ENCODE assay signal across 8 cellular contexts in the genomic region with DNA sequence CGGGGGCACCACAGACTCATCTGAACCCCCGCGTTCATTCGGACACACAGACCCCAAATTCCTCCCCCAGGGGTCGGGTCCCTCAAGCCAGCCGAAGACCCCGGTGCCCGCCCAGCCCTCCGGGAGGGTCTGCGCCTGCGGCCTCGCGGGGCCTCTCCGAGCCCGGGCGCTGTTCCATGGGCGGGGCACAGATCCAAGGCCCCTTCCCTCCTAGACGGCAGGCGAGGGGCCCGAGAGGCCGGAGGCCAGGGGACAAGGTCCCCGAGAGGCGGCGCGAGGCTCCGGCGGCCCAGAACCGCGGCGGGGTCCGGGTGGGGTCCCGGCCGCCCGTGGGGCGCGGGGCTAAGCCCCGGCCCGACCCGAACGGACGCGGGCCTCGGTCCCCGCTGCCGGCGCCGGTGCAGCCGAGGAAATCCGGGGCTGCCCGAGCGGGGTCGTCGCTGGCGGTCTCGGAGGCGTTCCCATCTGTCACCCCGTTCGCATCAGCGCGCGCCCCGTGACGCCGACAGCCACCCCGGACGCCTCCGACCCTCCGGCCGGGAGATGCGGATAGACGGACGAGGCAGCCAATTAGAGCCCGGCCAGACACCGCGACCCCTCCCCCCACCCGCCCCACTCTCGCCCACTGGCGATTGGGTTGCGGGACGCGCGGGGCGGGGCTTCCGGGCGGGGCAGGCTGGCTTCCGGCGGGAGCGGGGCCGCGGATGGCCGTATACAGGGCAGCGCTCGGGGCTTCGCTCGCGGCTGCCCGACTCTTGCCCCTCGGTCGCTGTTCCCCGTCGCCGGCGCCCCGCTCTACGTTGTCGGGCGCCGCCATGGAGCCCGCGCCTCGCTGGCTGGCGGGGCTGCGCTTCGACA. TPM values are rescaled to one million over a fixed set of nuclear protein-coding genes. Genes with fewer than 3 reads are reported as not detected.
DNase-seq lines count a peak whose midpoint lies in the region; ATAC-seq and TF ChIP-seq lines count a peak whose summit lies in the region.

A gene with protein sequence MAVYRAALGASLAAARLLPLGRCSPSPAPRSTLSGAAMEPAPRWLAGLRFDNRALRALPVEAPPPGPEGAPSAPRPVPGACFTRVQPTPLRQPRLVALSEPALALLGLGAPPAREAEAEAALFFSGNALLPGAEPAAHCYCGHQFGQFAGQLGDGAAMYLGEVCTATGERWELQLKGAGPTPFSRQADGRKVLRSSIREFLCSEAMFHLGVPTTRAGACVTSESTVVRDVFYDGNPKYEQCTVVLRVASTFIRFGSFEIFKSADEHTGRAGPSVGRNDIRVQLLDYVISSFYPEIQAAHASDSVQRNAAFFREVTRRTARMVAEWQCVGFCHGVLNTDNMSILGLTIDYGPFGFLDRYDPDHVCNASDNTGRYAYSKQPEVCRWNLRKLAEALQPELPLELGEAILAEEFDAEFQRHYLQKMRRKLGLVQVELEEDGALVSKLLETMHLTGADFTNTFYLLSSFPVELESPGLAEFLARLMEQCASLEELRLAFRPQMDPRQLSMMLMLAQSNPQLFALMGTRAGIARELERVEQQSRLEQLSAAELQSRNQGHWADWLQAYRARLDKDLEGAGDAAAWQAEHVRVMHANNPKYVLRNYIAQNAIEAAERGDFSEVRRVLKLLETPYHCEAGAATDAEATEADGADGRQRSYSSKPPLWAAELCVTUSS (plus strand): TSS at position 679 of the 858 bp plus-strand sequence. CDS start 26 bp downstream, at position 705.

- H3K9me3 Mint-ChIP-seq in CD14-positive monocyte, result peaks cover 0 to 3% (median 0%) of the 10 kb centered on the region in 7 donors
- H3K9me3 Mint-ChIP-seq in mesothelial cell of epicardium, result peaks cover 6% of the 10 kb centered on the region

- peaks cover 7% of the 10 kb centered on the region for H3K4me1 ChIP-seq in NT2/D1 (ENCODE audit: insufficient read depth, insufficient read length)

- H3K36me3 Mint-ChIP-seq in CD14-positive monocyte (peaks cover 47 to 49% of the 10 kb centered on the region in 2 donors), mesothelial cell of epicardium (peaks cover 12% of the 10 kb centered on the region)

- in situ Hi-C loops in endometrial microvascular endothelial cells (cut with HindIII; ENCODE audit: inconsistent ontology term, low pct_unique_long_range_greater_than_20kb, low sequenced_read_pairs), result no loop called here

- H3K27me3 Mint-ChIP-seq in CD14-positive monocyte (ENCODE audit: low read depth in 3 of 3) (peaks cover 0 to 2% (median 2%) of the 10 kb centered on the region in 3 donors), mesothelial cell of epicardium (ENCODE audit: low read depth) (no peaks in the 10 kb centered on the region)

- H3K4me3 Mint-ChIP-seq in CD14-positive monocyte, result peak within 1 kb of the TSS; percentile 89 to 91
- peak within 1 kb of the TSS; percentile 80 for H3K4me3 Mint-ChIP-seq in mesothelial cell of epicardium

- H3K4me1 Mint-ChIP-seq in CD14-positive monocyte (peaks cover 41% of the 10 kb centered on the region), mesothelial cell of epicardium (peaks cover 16% of the 10 kb centered on the region)

- H3K9ac ChIP-seq in NT2/D1 (ENCODE audit: insufficient read length, low read depth), result peak within 1 kb of the TSS; percentile 89

- peak within 1 kb of the TSS; percentile 81 for H3K4me3 ChIP-seq in NT2/D1 (ENCODE audit: insufficient read length, low read depth)

- no peaks in the 10 kb centered on the region for H3K9me3 ChIP-seq in NT2/D1 (ENCODE audit: insufficient read depth, low read length)

- intact Hi-C loops in CD14-positive monocyte (cut with micrococcal nuclease), result loop anchor here (1.0 to 10.0 kb wide), 4 partner anchors 9 to 276 kb away; partner anchors contain the start of gene TRABD (in 2 of the 2)

- peaks cover 43% of the 10 kb centered on the region for H3K36me3 ChIP-seq in NT2/D1 (ENCODE audit: insufficient read depth, insufficient read length, low read length)

- H3K27ac Mint-ChIP-seq in CD14-positive monocyte, result peak within 1 kb of the TSS in 6 of 7 donors; percentile 71 to 89 (median 86)
- no peak within 1 kb of the TSS for H3K27ac Mint-ChIP-seq in mesothelial cell of epicardium

- peaks cover 10% of the 10 kb centered on the region for H3K27me3 ChIP-seq in NT2/D1 (ENCODE audit: insufficient read depth, insufficient read length)

- ATAC-seq in GM19397 (IDR thresholded peaks at IDR 0.05; ENCODE audit: unreplicated experiment), result peak; percentile 65

- peak; percentile 91 for DNase-seq in CD14-positive monocyte (ENCODE audit: low spot score)
- DNase-seq in HS-27A (ENCODE audit: low read depth), result peak; percentile 42
- DNase-seq in NT2/D1 (ENCODE audit: low read depth, low spot score), result peak; percentile 67
- peak; percentile 69 for DNase-seq in activated CD8-positive, alpha-beta memory T cell treated with anti-CD3 and anti-CD28 coated beads, Interleukin-2, amount 50 U/mL, for 24 hours (ENCODE audit: extremely low read depth)
- DNase-seq in mesothelial cell of epicardium (ENCODE audit: low spot score in 2 of 2, unreplicated experiment in 2 of 2), result peak; percentile 88 to 90
- DNase-seq in stimulated activated CD8-positive, alpha-beta memory T cell treated with anti-CD3 and anti-CD28 coated beads, Interleukin-15, amount 100 ng/mL, for 4 hours (ENCODE audit: low read depth in 2 of 2), result peak; percentile 82 to 83

- TF ChIP-seq CTCF in CD14-positive monocyte (IDR thresholded peaks at IDR 0.05) (no peak), mesothelial cell of epicardium (IDR thresholded peaks at IDR 0.05; ENCODE audit: unreplicated experiment) (no peak)

RNA-seq across cellular contexts. Expression of the gene that starts here (rescaled TPM):
- 1 to 10 TPM; 2.7 to 8.7 TPM for polyA plus RNA-seq in CD14-positive monocyte
- 29.7 TPM for total RNA-seq in endometrial microvascular endothelial cells (ENCODE audit: inconsistent ontology term)
- total RNA-seq in mesothelial cell of epicardium, result 25.5 to 28.3 TPM (median 26.9 TPM) in 3 replicates

Comparison
In these comparisons a context has a peak if more than half of its experiments do, and no peak if none do; other contexts are left out.
1. Peak in every context shown above with its lines: DNase-seq, ATAC-seq and H3K4me3 ChIP-seq.